ENCODE assay signal across 15 cellular contexts in the genomic region with DNA sequence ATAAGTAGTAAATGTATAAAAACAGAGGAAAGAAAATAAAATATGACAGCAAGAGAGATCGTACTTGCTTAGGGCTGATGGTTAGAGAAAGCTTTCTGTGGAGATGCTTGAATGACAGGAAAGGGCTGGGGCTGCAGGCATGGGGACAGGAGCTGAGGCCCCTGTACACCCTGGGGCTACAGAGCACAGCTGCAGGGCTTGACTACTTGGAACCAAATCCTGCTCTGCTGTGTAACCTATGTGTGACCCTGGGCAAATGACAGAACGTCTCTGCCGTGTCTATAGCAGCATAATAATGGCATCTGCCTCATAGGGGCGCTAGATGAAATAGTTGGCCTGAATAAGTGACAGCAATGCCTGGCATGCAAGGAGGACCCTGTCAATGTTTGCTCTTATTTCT.
A peak's percentile ranks its signal among the peaks of the same experiment; 100 is the strongest.
DNase-seq lines count a peak whose midpoint lies in the region; ATAC-seq, FAIRE-seq and TF ChIP-seq lines count a peak whose summit lies in the region.
"Had no signal": no experiment of that assay in that cellular context is flagged by ENCODE, and none has a peak within 500 bp of the region (broad histone marks: within the 10 kb centered on the region; RNA-seq: fewer than 3 reads in every experiment).

No MANE protein-coding gene starts in this region.

- no peaks in the 10 kb centered on the region for H3K23me2 ChIP-seq in H1 (ENCODE audit: low read depth, low read length)

- H3K4ac ChIP-seq in H1 (replicated peaks; ENCODE audit: insufficient read length, low read depth, low read length) = no peak overlapping the region
- no peak overlapping the region for H3K4ac ChIP-seq in neuronal stem cell (ENCODE audit: low read length)

- POLR2A ChIA-PET in H1 (lab: Charles Lee; ENCODE audit: partially characterized antibody) = no interaction called here

- H3K4me3 Mint-ChIP-seq in CD14-positive monocyte (no peak overlapping the region), GM23338 (no peak overlapping the region)
- H3K4me3 Mint-ChIP-seq: B cell; CD4-positive, CD25-positive, alpha-beta regulatory T cell had no signal

- H2BK15ac ChIP-seq in H1 (ENCODE audit: low read length) = no peak overlapping the region
- H2BK15ac ChIP-seq in neuronal stem cell (ENCODE audit: low read length) = no peak overlapping the region

- H2BK12ac ChIP-seq in H1 (ENCODE audit: low read depth, low read length) (no peak overlapping the region), neuronal stem cell (ENCODE audit: low read length) (no peak overlapping the region)

- H4K8ac ChIP-seq in H1 (ENCODE audit: extremely low read depth, insufficient read depth, low read length) = no peak overlapping the region
- no peak overlapping the region for H4K8ac ChIP-seq in neuronal stem cell (ENCODE audit: low read depth, low read length)

- H3K23ac ChIP-seq in H1 (ENCODE audit: insufficient read length) = no peak overlapping the region
- H3K23ac ChIP-seq in neuronal stem cell (ENCODE audit: low read depth, low read length, poor library complexity) = no peak overlapping the region

- H3K9ac ChIP-seq in H1 (replicated peaks in 1 of 4; ENCODE audit: extremely low read depth in 1 of 4, low read depth in 3 of 4, low read length in 3 of 4) (no peak overlapping the region), neuronal stem cell (ENCODE audit: low read depth, low read length, poor library complexity) (peak overlapping the region; percentile 17)
- H3K9ac ChIP-seq: BLaER1 treated with 17β-estradiol and CSF1 and Interleukin-3, amounts not matched to agents 10 nM and 100 nM had no signal

- H3K4me1 ChIP-seq in GM23338 (ENCODE audit: insufficient read depth) = no peaks in the 10 kb centered on the region
- H3K4me1 ChIP-seq in H1 (replicated peaks in 1 of 4; ENCODE audit: control insufficient read depth in 3 of 4, insufficient read depth in 4 of 4, low read length in 3 of 4) = no peaks in the 10 kb centered on the region
- H3K4me1 ChIP-seq in neuronal stem cell (ENCODE audit: control insufficient read depth in 2 of 2, insufficient read depth in 1 of 2, low read depth in 1 of 2, low read length in 2 of 2) = no peaks in the 10 kb centered on the region
- H3K4me1 ChIP-seq in pancreas = no peaks in the 10 kb centered on the region
- H3K4me1 ChIP-seq: BLaER1 treated with 17β-estradiol and CSF1 and Interleukin-3, amounts not matched to agents 10 nM and 100 nM; Caco-2; HAP-1 had no signal

- TF ChIP-seq RAD21 in H1 (IDR thresholded peaks at IDR 0.05 in 1 of 2, conservative IDR thresholded peaks at IDR 0.05 in 1 of 2; ENCODE audit: low read depth in 2 of 2, low read length in 2 of 2) = peak; percentile 11 to 19; a peak in 1 of 4 replicates

- TF ChIP-seq CTCF in CD14-positive monocyte (IDR thresholded peaks at IDR 0.05) (no peak), GM23338 (conservative IDR thresholded peaks at IDR 0.05; ENCODE audit: low read depth in 2 of 2) (peak; percentile 43 to 46), H1 (IDR thresholded peaks at IDR 0.05; ENCODE audit: control extremely low read depth in 1 of 3, insufficient read depth in 1 of 3, low read depth in 1 of 3, low read length in 3 of 3) (peak in 1 of 3 experiments; percentile 39; a peak in 2 of 4 replicates), pancreas (IDR thresholded peaks at IDR 0.05) (no peak)

- peaks cover 0 to 6% (median 3%) of the 10 kb centered on the region in 3 donors for H3K27me3 Mint-ChIP-seq in CD14-positive monocyte (ENCODE audit: low read depth in 3 of 3)
- peaks cover 9% of the 10 kb centered on the region for H3K27me3 Mint-ChIP-seq in GM23338 (ENCODE audit: insufficient read depth, low read depth, poor library complexity)

- H2AK5ac ChIP-seq in H1 (ENCODE audit: low read depth, low read length) (no peak overlapping the region), neuronal stem cell (ENCODE audit: low read depth, low read length) (no peak overlapping the region)

- H3K14ac ChIP-seq in H1 (ENCODE audit: insufficient read length) = no peak overlapping the region
- H3K14ac ChIP-seq in neuronal stem cell (ENCODE audit: low read length) = no peak overlapping the region

- no peaks in the 10 kb centered on the region; the same call in 1 of the 2 replicates for H3K36me3 ChIP-seq in GM23338 (ENCODE audit: insufficient read depth)
- H3K36me3 ChIP-seq in H1 (ENCODE audit: control insufficient read depth in 2 of 4, insufficient read depth in 4 of 4, low read length in 3 of 4) = no peaks in the 10 kb centered on the region
- no peaks in the 10 kb centered on the region for H3K36me3 ChIP-seq in neuronal stem cell (replicated peaks in 1 of 2; ENCODE audit: control insufficient read depth in 2 of 2, insufficient read depth in 2 of 2, low read length in 2 of 2)
- H3K36me3 ChIP-seq in pancreas = no peaks in the 10 kb centered on the region
- H3K36me3 ChIP-seq: BLaER1 treated with 17β-estradiol and CSF1 and Interleukin-3, amounts not matched to agents 10 nM and 100 nM; HAP-1 had no signal

- TF ChIP-seq EP300 in H1 (IDR thresholded peaks at IDR 0.05; ENCODE audit: borderline replicate concordance in 1 of 2, low read depth in 2 of 2, low read length in 2 of 2) = no peak

- WGBS in H1 (ENCODE audit: extremely low coverage in 1 of 2, insufficient coverage in 1 of 2, insufficient read length in 1 of 2, insufficient replicate concordance in 2 of 2, low coverage in 1 of 2, low lambda C conversion rate in 2 of 2, missing lambda C conversion rate in 1 of 2), 2 experiments = 83% methylated on average over 4 of the region's 4 CpGs; no CpG with 5 or more reads in 1 of the 2 experiments
- no CpG with 5 or more reads among the region's 4 CpGs for WGBS in neuronal stem cell (ENCODE audit: extremely low coverage in 2 of 2, insufficient read length in 2 of 2, insufficient replicate concordance in 1 of 2), 2 donors
- 47 to 55% methylated on average over 4 of the region's 4 CpGs for WGBS in pancreas, 2 donors

- H4K20me1 ChIP-seq in GM23338 (replicated peaks; ENCODE audit: insufficient read depth) (no peaks in the 10 kb centered on the region), H1 (replicated peaks in 1 of 2; ENCODE audit: control insufficient read depth in 1 of 2, insufficient read depth in 2 of 2, low read length in 2 of 2) (no peaks in the 10 kb centered on the region)
- H4K20me1 ChIP-seq: BLaER1 treated with 17β-estradiol and CSF1 and Interleukin-3, amounts not matched to agents 10 nM and 100 nM had no signal

- H3F3A ChIP-seq in GM23338 (replicated peaks; ENCODE audit: low read depth) = no peaks in the 10 kb centered on the region

- no peaks in the 10 kb centered on the region for H3K79me1 ChIP-seq in H1 (ENCODE audit: low read depth, low read length)
- H3K79me1 ChIP-seq in neuronal stem cell (ENCODE audit: low read depth, low read length) = no peaks in the 10 kb centered on the region

- H3K4me3 ChIP-seq in GM23338 = no peak overlapping the region
- H3K4me3 ChIP-seq in H1 (ENCODE audit: extremely low read depth in 1 of 4, insufficient read depth in 2 of 4, low read depth in 3 of 4, low read length in 4 of 4) = no peak overlapping the region
- H3K4me3 ChIP-seq in neuronal stem cell (ENCODE audit: low read length in 2 of 2) = no peak overlapping the region
- H3K4me3 ChIP-seq in pancreas = no peak overlapping the region
- H3K4me3 ChIP-seq: BLaER1 treated with 17β-estradiol and CSF1 and Interleukin-3, amounts not matched to agents 10 nM and 100 nM; HAP-1 had no signal

- H3K79me2 ChIP-seq in GM23338 (replicated peaks; ENCODE audit: insufficient read depth) (no peaks in the 10 kb centered on the region), H1 (ENCODE audit: control insufficient read depth in 1 of 2, insufficient read depth in 2 of 2, low read length in 2 of 2) (no peaks in the 10 kb centered on the region)

- ATAC-seq in GM23338 (no peak), pancreas (no peak)

- DNase-seq in CD14-positive monocyte (ENCODE audit: low spot score) (peak; percentile 10), GM23338 (ENCODE audit: low spot score) (no peak), H1 (ENCODE audit: low read depth in 1 of 2, low spot score in 2 of 2) (no peak), neuronal stem cell (ENCODE audit: low spot score) (no peak), pancreas (no peak)
- no peak for DNase-seq in effector CD4-positive, alpha-beta T cell
- DNase-seq: Caco-2; CD4-positive, CD25-positive, alpha-beta regulatory T cell; GOT3 had no signal

- H4K91ac ChIP-seq in H1 (replicated peaks; ENCODE audit: insufficient read length, low read length) (no peak overlapping the region), neuronal stem cell (ENCODE audit: low read depth, low read length, poor library complexity) (no peak overlapping the region)

- no peaks in the 10 kb centered on the region for H3K27me3 ChIP-seq in GM23338 (ENCODE audit: insufficient read depth)
- H3K27me3 ChIP-seq in H1 (replicated peaks in 1 of 4; ENCODE audit: control insufficient read depth in 3 of 4, extremely low read depth in 1 of 4, insufficient read depth in 3 of 4, low read length in 3 of 4) = no peaks in the 10 kb centered on the region
- H3K27me3 ChIP-seq in neuronal stem cell (ENCODE audit: control insufficient read depth in 3 of 3, insufficient read depth in 3 of 3, low read depth in 1 of 3, low read length in 3 of 3) = peaks cover 0 to 3% (median 0%) of the 10 kb centered on the region in 3 experiments
- no peaks in the 10 kb centered on the region for H3K27me3 ChIP-seq in pancreas
- H3K27me3 ChIP-seq: BLaER1 treated with 17β-estradiol and CSF1 and Interleukin-3, amounts not matched to agents 10 nM and 100 nM had no signal

- no peak overlapping the region for H4K5ac ChIP-seq in H1 (ENCODE audit: insufficient read length, low read depth, low read length)

- H2AFZ ChIP-seq in GM23338 (no peak overlapping the region), H1 (ENCODE audit: low read length) (no peak overlapping the region), neuronal stem cell (ENCODE audit: low read length) (no peak overlapping the region)

- no peak overlapping the region for H2BK120ac ChIP-seq in H1 (replicated peaks; ENCODE audit: low read depth, low read length)
- H2BK120ac ChIP-seq in neuronal stem cell (ENCODE audit: low read depth, low read length) = no peak overlapping the region

- H3K4me2 ChIP-seq in GM23338 (no peak overlapping the region), H1 (ENCODE audit: insufficient read depth in 1 of 2, low read depth in 2 of 2, low read length in 2 of 2) (no peak overlapping the region), neuronal stem cell (ENCODE audit: insufficient read depth, low read length, poor library complexity, severe bottlenecking) (no peak overlapping the region)
- H3K4me2 ChIP-seq: BLaER1 treated with 17β-estradiol and CSF1 and Interleukin-3, amounts not matched to agents 10 nM and 100 nM had no signal

- H3K9me3 ChIP-seq in H1 (ENCODE audit: insufficient read depth in 2 of 2, low read depth in 1 of 2, low read length in 1 of 2) (peaks cover 0 to 2% of the 10 kb centered on the region in 2 experiments; a peak in 1 of 4 replicates), neuronal stem cell (replicated peaks in 1 of 2; ENCODE audit: control insufficient read depth in 2 of 2, insufficient read depth in 1 of 2, low read depth in 1 of 2, low read length in 2 of 2) (peaks cover 5 to 9% of the 10 kb centered on the region in 2 donors), pancreas (no peaks in the 10 kb centered on the region)
- H3K9me3 ChIP-seq: Caco-2, HAP-1 had no signal

- CTCF ChIA-PET in H1 (lab: Charles Lee; ENCODE audit: partially characterized antibody) = interaction anchor here (0.6 to 2.1 kb wide), 7 partner anchors 8 to 783 kb away, joined by 3 to 8 read pairs (median 4); no protein-coding TSS in a partner anchor

- no peak overlapping the region for H3K56ac ChIP-seq in H1 (replicated peaks; ENCODE audit: insufficient read length, low read depth, low read length)

- H3K18ac ChIP-seq in H1 (ENCODE audit: extremely low read depth, low read length) = no peak overlapping the region
- H3K18ac ChIP-seq in neuronal stem cell (ENCODE audit: low read length) = peak overlapping the region; percentile 42

- FAIRE-seq in H1 (lab: Jason Lieb, UNC) (no peak), pancreas (lab: Jason Lieb, UNC) (no peak)
- FAIRE-seq: D721Med, GM12892, GM18507 had no signal

- peaks cover 13% of the 10 kb centered on the region for H3K4me1 Mint-ChIP-seq in CD14-positive monocyte
- H3K4me1 Mint-ChIP-seq in GM23338 = peaks cover 2% of the 10 kb centered on the region; the same call in 1 of the 3 replicates
- H3K4me1 Mint-ChIP-seq: B cell; CD4-positive, CD25-positive, alpha-beta regulatory T cell had no signal

- no peak overlapping the region for H2BK5ac ChIP-seq in H1 (ENCODE audit: low read depth, low read length)
- no peak overlapping the region for H2BK5ac ChIP-seq in neuronal stem cell (ENCODE audit: low read length)

- intact Hi-C loops in CD14-positive monocyte (cut with micrococcal nuclease) (no loop called here), pancreas (cut with DNase I) (no loop called here)

- no peak overlapping the region for H3K27ac ChIP-seq in GM23338 (ENCODE audit: low read depth)
- no peak overlapping the region for H3K27ac ChIP-seq in H1 (ENCODE audit: low read depth, low read length)
- no peak overlapping the region for H3K27ac ChIP-seq in neuronal stem cell (replicated peaks; ENCODE audit: low read length)
- no peak overlapping the region for H3K27ac ChIP-seq in pancreas
- H3K27ac ChIP-seq: BLaER1 treated with 17β-estradiol and CSF1 and Interleukin-3, amounts not matched to agents 10 nM and 100 nM had no signal

- H2BK20ac ChIP-seq in H1 (ENCODE audit: low read length) = no peak overlapping the region

- H3K27ac Mint-ChIP-seq in CD14-positive monocyte (no peak overlapping the region), GM23338 (no peak overlapping the region)
- H3K27ac Mint-ChIP-seq: B cell; CD4-positive, CD25-positive, alpha-beta regulatory T cell had no signal

- TF ChIP-seq POLR2A in H1 (IDR thresholded peaks at IDR 0.05; ENCODE audit: control extremely low read depth in 1 of 2, low read depth in 2 of 2, low read length in 2 of 2) = no peak

- H3K9me3 Mint-ChIP-seq in CD14-positive monocyte = peaks cover 6 to 15% (median 11%) of the 10 kb centered on the region in 7 donors
- peaks cover 10% of the 10 kb centered on the region for H3K9me3 Mint-ChIP-seq in GM23338

- H3K36me3 Mint-ChIP-seq in CD14-positive monocyte (no peaks in the 10 kb centered on the region), GM23338 (ENCODE audit: low read depth) (peaks cover 12% of the 10 kb centered on the region; the same call in 2 of the 3 replicates)
- H3K36me3 Mint-ChIP-seq: CD4-positive, CD25-positive, alpha-beta regulatory T cell had no signal

- H3K9me2 ChIP-seq in GM23338 (ENCODE audit: insufficient read depth) = peaks cover 10% of the 10 kb centered on the region; the same call in 1 of the 2 replicates

Comparison
In these comparisons a context has a peak if more than half of its experiments do, and no peak if none do; other contexts are left out.
1. CTCF ChIP-seq: peak in GM23338 (2 of 2); none in CD14-positive monocyte (single experiment) and pancreas (0 of 4).